Comparison of ENCODE assay signal across 8 cellular contexts in genomic region chr4:111631157-111631999, GRCh38.
DNase-seq lines count a peak whose midpoint lies in the region; ATAC-seq, FAIRE-seq and TF ChIP-seq lines count a peak whose summit lies in the region.

No MANE protein-coding gene starts in this region.

- CTCF ChIA-PET in HepG2 (lab: Yijun Ruan, JAX; ENCODE audit: low intra/inter-chr PET ratio, low total read pairs): interaction anchor here (2.0 kb wide), 1 partner anchor 1000 kb away, joined by 5 read pairs; no protein-coding TSS in a partner anchor

- intact Hi-C loops in HepG2 (cut with micrococcal nuclease; ENCODE audit: unreplicated experiment): loop anchor here (2.0 kb wide), 1 partner anchor 495 kb away; no protein-coding TSS in a partner anchor

- no peaks in the 10 kb centered on the region for H3K36me3 ChIP-seq in HepG2 (replicated peaks in 1 of 2; ENCODE audit: control insufficient read depth in 1 of 2, insufficient read depth in 2 of 2, low read length in 2 of 2)

- no peak overlapping the region for H3K27ac ChIP-seq in HepG2 (ENCODE audit: extremely low read length, insufficient read depth, low read length)

- no peaks in the 10 kb centered on the region for H3K79me2 ChIP-seq in HepG2 (ENCODE audit: insufficient read depth, low read length)

- TF ChIP-seq EP300 in HepG2 (IDR thresholded peaks at IDR 0.05; ENCODE audit: low read depth in 2 of 2, low read length in 2 of 2): no peak
- no peak for TF ChIP-seq EP300 in HepG2 (CRISPR knock-in tag; IDR thresholded peaks at IDR 0.05; ENCODE audit: borderline replicate concordance)

- BruUV-seq in HepG2 (replicated peaks; lab: Mats Ljungman, UMichigan): no TSS peak

- POLR2A ChIA-PET in HepG2 (lab: Yijun Ruan, JAX): no interaction called here

- H2AFZ ChIP-seq in HepG2 (ENCODE audit: low read length): no peak overlapping the region

- no peak for DNase-seq in GM12864 (ENCODE audit: low read depth)
- no peak for DNase-seq in HepG2 (ENCODE audit: low spot score)
- DNase-seq in SHP77 treated with DMSO at 0.1 percent for 48 hours (lab: John Stamatoyannopoulos, UW): no peak
- no peak for DNase-seq in T-helper 2 cell treated with Interferon-gamma antibody and Interleukin-4, amounts not matched to agents 5 μg/mL and 100 μg/mL, for 36 hours (ENCODE audit: low spot score)
- DNase-seq in NCI-H226: no peak

- no peaks in the 10 kb centered on the region for H3K4me1 Mint-ChIP-seq in T-helper 2 cell treated with Interferon-gamma antibody and Interleukin-4, amounts not matched to agents 5 μg/mL and 100 μg/mL, for 36 hours (ENCODE audit: low read depth)

- 4% methylated on average over 2 of the region's 2 CpGs for WGBS in HepG2 (ENCODE audit: low lambda C conversion rate)

- in situ Hi-C loops in HepG2 (cut with HindIII; ENCODE audit: extremely low pct_ligation_motif_present, low pct_unique_long_range_greater_than_20kb): loop anchor here (5.0 to 25.0 kb wide), 2 partner anchors 999 to 1619 kb away; no protein-coding TSS in a partner anchor

- TF ChIP-seq CTCF in GM12864 (IDR thresholded peaks at IDR 0.05; ENCODE audit: low read depth, low read length, missing control alignments): peak; percentile 44
- TF ChIP-seq CTCF in HepG2 (CRISPR knock-in tag; IDR thresholded peaks at IDR 0.05): no peak

- no peaks in the 10 kb centered on the region for H3K27me3 ChIP-seq in HepG2 (ENCODE audit: control insufficient read depth in 1 of 2, insufficient read depth in 2 of 2, low read length in 2 of 2)

- H3K27me3 Mint-ChIP-seq in T-helper 2 cell treated with Interferon-gamma antibody and Interleukin-4, amounts not matched to agents 5 μg/mL and 100 μg/mL, for 36 hours (ENCODE audit: low read depth): no peaks in the 10 kb centered on the region

- H3K36me3 Mint-ChIP-seq in T-helper 2 cell treated with Interferon-gamma antibody and Interleukin-4, amounts not matched to agents 5 μg/mL and 100 μg/mL, for 36 hours (ENCODE audit: low read depth): no peaks in the 10 kb centered on the region

- no peak overlapping the region for H3K4me3 Mint-ChIP-seq in T-helper 2 cell treated with Interferon-gamma antibody and Interleukin-4, amounts not matched to agents 5 μg/mL and 100 μg/mL, for 36 hours

- no peaks in the 10 kb centered on the region for H3K9me3 Mint-ChIP-seq in T-helper 2 cell treated with Interferon-gamma antibody and Interleukin-4, amounts not matched to agents 5 μg/mL and 100 μg/mL, for 36 hours

- H3K4me3 ChIP-seq in GM12864 (ENCODE audit: low read depth, low read length): no peak overlapping the region
- H3K4me3 ChIP-seq in HepG2 (replicated peaks in 1 of 3; ENCODE audit: insufficient read depth in 1 of 3, low read depth in 2 of 3, low read length in 3 of 3): no peak overlapping the region

- no peak overlapping the region for H3K9ac ChIP-seq in HepG2 (ENCODE audit: insufficient read depth, low read depth, low read length)

- FAIRE-seq in HepG2 (lab: Jason Lieb, UNC): peak; percentile 43

- no peak overlapping the region for H3K27ac Mint-ChIP-seq in T-helper 2 cell treated with Interferon-gamma antibody and Interleukin-4, amounts not matched to agents 5 μg/mL and 100 μg/mL, for 36 hours

- H3K4me1 ChIP-seq in HepG2 (ENCODE audit: insufficient read depth, low read length): no peaks in the 10 kb centered on the region

- H4K20me1 ChIP-seq in HepG2 (ENCODE audit: insufficient read depth, low read length): no peaks in the 10 kb centered on the region

- no peak for TF ChIP-seq POLR2A in HepG2 (IDR thresholded peaks at IDR 0.05; ENCODE audit: insufficient read depth in 1 of 2, low read depth in 2 of 2, low read length in 2 of 2)

- peak; percentile 55 for ATAC-seq in HG02798 (IDR thresholded peaks at IDR 0.05; ENCODE audit: poor library complexity, unreplicated experiment)
- ATAC-seq in SK-N-SH treated with all-trans-retinoic acid at 6 μM for 48 hours: peak; percentile 88
- ATAC-seq in HepG2: no peak; the same call in 2 of the 3 replicates
- no peak for ATAC-seq in HG03439 (IDR thresholded peaks at IDR 0.05; ENCODE audit: unreplicated experiment)

- no peak for TF ChIP-seq RAD21 in HepG2 (CRISPR knock-in tag; IDR thresholded peaks at IDR 0.05)

- no peaks in the 10 kb centered on the region for H3K9me3 ChIP-seq in HepG2 (ENCODE audit: low read length)

- no peak overlapping the region for H3K4me2 ChIP-seq in HepG2 (ENCODE audit: low read depth, low read length)

TF ChIP-seq in SK-N-SH treated with all-trans-retinoic acid at 6 μM for 48 hours, 23 proteins besides CTCF, POLR2A, EP300 and RAD21 (continues in another document):
- TF ChIP-seq SNAI2 (CRISPR knock-in tag; IDR thresholded peaks at IDR 0.05) (no peak), ZFP3 (CRISPR knock-in tag; IDR thresholded peaks at IDR 0.05) (no peak), ARNTL (CRISPR knock-in tag; IDR thresholded peaks at IDR 0.05; ENCODE audit: borderline replicate concordance, low read depth) (no peak), CSDC2 (CRISPR knock-in tag; IDR thresholded peaks at IDR 0.05) (no peak), CREB5 (CRISPR knock-in tag; IDR thresholded peaks at IDR 0.05; ENCODE audit: low read depth) (no peak), ZNF8 (CRISPR knock-in tag; IDR thresholded peaks at IDR 0.05) (no peak)

TF ChIP-seq in HepG2, 621 proteins besides CTCF, POLR2A, EP300 and RAD21:
- TF ChIP-seq ZNF20 (CRISPR knock-in tag; IDR thresholded peaks at IDR 0.05) (no peak), MNT (IDR thresholded peaks at IDR 0.05) (peak; percentile 57; the same call in 1 of the 2 replicates), ZNF382 (CRISPR knock-in tag; IDR thresholded peaks at IDR 0.05; ENCODE audit: borderline replicate concordance) (no peak), SP5 (CRISPR knock-in tag; IDR thresholded peaks at IDR 0.05; ENCODE audit: borderline replicate concordance, low read depth) (no peak), MAFK (conservative IDR thresholded peaks at IDR 0.05 in 1 of 2, IDR thresholded peaks at IDR 0.05 in 1 of 2; ENCODE audit: low read length in 2 of 2) (peak; percentile 33 to 67; a peak in 3 of 4 replicates), HCFC1 (IDR thresholded peaks at IDR 0.05; ENCODE audit: low read depth, low read length) (no peak), ZMYM3 (CRISPR knock-in tag; IDR thresholded peaks at IDR 0.05) (no peak), MAFF (IDR thresholded peaks at IDR 0.05; ENCODE audit: low read depth, low read length) (peak; percentile 40; the same call in 1 of the 2 replicates)

Comparison
In these comparisons a context has a peak if more than half of its experiments do, and no peak if none do; other contexts are left out.
1. ATAC-seq: peak in HG02798 (single experiment) and SK-N-SH treated with all-trans-retinoic acid at 6 μM for 48 hours (single experiment); none in HepG2 (single experiment) and HG03439 (single experiment).